Comparison of ENCODE assay signal across 21 cellular contexts in the genomic region with DNA sequence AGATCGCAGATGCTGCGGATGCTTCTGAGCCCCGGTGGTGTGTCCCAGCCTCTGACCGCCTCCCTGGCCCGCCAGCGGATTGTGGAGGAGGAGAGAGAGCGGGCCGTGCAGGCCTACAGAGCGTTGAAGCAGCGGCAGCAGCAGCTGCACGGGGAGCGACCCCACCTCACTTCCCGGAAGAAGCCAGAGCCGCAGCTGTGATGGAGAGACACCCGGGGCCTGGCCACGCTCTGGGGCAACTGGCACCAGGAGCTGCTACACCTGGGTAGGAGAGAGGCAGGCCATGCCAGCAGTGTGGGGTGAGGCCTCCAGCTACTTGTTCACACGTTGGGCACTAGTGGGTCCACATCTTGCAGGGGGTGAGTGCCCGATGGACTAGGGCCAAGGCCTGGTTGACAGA. TPM values are rescaled to one million over a fixed set of nuclear protein-coding genes. Genes with fewer than 3 reads are reported as not detected.
DNase-seq lines count a peak whose midpoint lies in the region; ATAC-seq, FAIRE-seq and TF ChIP-seq lines count a peak whose summit lies in the region.
"Had no signal": no experiment of that assay in that cellular context is flagged by ENCODE, and none has a peak within 500 bp of the region (broad histone marks: within the 10 kb centered on the region; RNA-seq: fewer than 3 reads in every experiment).

No MANE protein-coding gene starts in this region.

- 93% methylated on average over 15 of the region's 18 CpGs for WGBS in HepG2 (ENCODE audit: low lambda C conversion rate)

- CTCF ChIA-PET in activated CD4-positive, alpha-beta T cell treated with anti-CD3 and anti-CD28 coated beads, Interleukin-2, amount 10 ng/mL, durations not matched to agents 7 days and 5 days (lab: Charles Lee), result interaction anchor here (1.2 kb wide), 1 partner anchor 10 kb away, joined by 4 read pairs; no protein-coding TSS in a partner anchor
- CTCF ChIA-PET in RWPE1 (lab: Yijun Ruan, JAX), result no interaction called here
- CTCF ChIA-PET in HepG2 (lab: Yijun Ruan, JAX; ENCODE audit: low intra/inter-chr PET ratio, low total read pairs), result no interaction called here

- no peak for ATAC-seq in HepG2
- ATAC-seq in GM21360 (IDR thresholded peaks at IDR 0.05; ENCODE audit: unreplicated experiment), result no peak

- H3K4me3 Mint-ChIP-seq in activated CD4-positive, alpha-beta T cell treated with anti-CD3 and anti-CD28 coated beads, Interleukin-2, amount 10 ng/mL, durations not matched to agents 24 days and 14 days, result no peak overlapping the region
- H3K4me3 Mint-ChIP-seq in activated CD4-positive, alpha-beta T cell treated with anti-CD3 and anti-CD28 coated beads, Interleukin-2, amount 10 ng/mL, durations not matched to agents 7 days and 5 days, result no peak overlapping the region
- H3K4me3 Mint-ChIP-seq: CD4-positive, alpha-beta memory T cell had no signal

- H3K27me3 Mint-ChIP-seq in activated CD4-positive, alpha-beta T cell treated with anti-CD3 and anti-CD28 coated beads, Interleukin-2, amount 10 ng/mL, durations not matched to agents 24 days and 14 days, result no peaks in the 10 kb centered on the region
- H3K27me3 Mint-ChIP-seq in activated CD4-positive, alpha-beta T cell treated with anti-CD3 and anti-CD28 coated beads, Interleukin-2, amount 10 ng/mL, durations not matched to agents 7 days and 5 days, result no peaks in the 10 kb centered on the region
- H3K27me3 Mint-ChIP-seq: CD4-positive, alpha-beta memory T cell had no signal

- no peak for TF ChIP-seq RAD21 in HepG2 (CRISPR knock-in tag; IDR thresholded peaks at IDR 0.05)

- POLR2A ChIA-PET in activated CD4-positive, alpha-beta T cell treated with anti-CD3 and anti-CD28 coated beads, Interleukin-2, amount 10 ng/mL, durations not matched to agents 7 days and 5 days (lab: Charles Lee), result no interaction called here
- POLR2A ChIA-PET in RWPE1 (lab: Yijun Ruan, JAX; ENCODE audit: low non-redundant PET), result no interaction called here
- POLR2A ChIA-PET in HepG2 (lab: Yijun Ruan, JAX), result interaction anchor here (2.1 to 3.9 kb wide), 2 partner anchors 11 to 30 kb away, joined by 8 to 26 read pairs; a partner anchor contains a TSS

- H3K4me3 ChIP-seq in BLaER1 (no peak overlapping the region), HepG2 (replicated peaks in 1 of 3; ENCODE audit: insufficient read depth in 1 of 3, low read depth in 2 of 3, low read length in 3 of 3) (no peak overlapping the region)
- H3K4me3 ChIP-seq: HAP-1 had no signal

- in situ Hi-C loops in HepG2 (cut with HindIII; ENCODE audit: extremely low pct_ligation_motif_present, low pct_unique_long_range_greater_than_20kb), result no loop called here

- intact Hi-C loops in activated CD4-positive, alpha-beta T cell treated with anti-CD3 and anti-CD28 coated beads, Interleukin-2, amount 10 ng/mL, durations not matched to agents 24 days and 14 days (cut with micrococcal nuclease), result no loop called here
- intact Hi-C loops in HepG2 (cut with micrococcal nuclease; ENCODE audit: unreplicated experiment), result no loop called here

- FAIRE-seq in HepG2 (lab: Jason Lieb, UNC), result no peak
- FAIRE-seq: D721Med, G401.6, GM12892 had no signal

- TF ChIP-seq CTCF in RWPE1 (conservative IDR thresholded peaks at IDR 0.05; ENCODE audit: low read depth) (no peak), HepG2 (CRISPR knock-in tag; IDR thresholded peaks at IDR 0.05) (no peak)

- TF ChIP-seq POLR2A in HepG2 (IDR thresholded peaks at IDR 0.05; ENCODE audit: insufficient read depth in 1 of 2, low read depth in 2 of 2, low read length in 2 of 2), result no peak

- H3K36me3 ChIP-seq in BLaER1 (peaks cover 75% of the 10 kb centered on the region), HepG2 (replicated peaks in 1 of 2; ENCODE audit: control insufficient read depth in 1 of 2, insufficient read depth in 2 of 2, low read length in 2 of 2) (peaks cover 33 to 55% of the 10 kb centered on the region in 2 experiments)

- peaks cover 40% of the 10 kb centered on the region for H3K36me3 Mint-ChIP-seq in activated CD4-positive, alpha-beta T cell treated with anti-CD3 and anti-CD28 coated beads, Interleukin-2, amount 10 ng/mL, durations not matched to agents 24 days and 14 days (ENCODE audit: low read depth)
- H3K36me3 Mint-ChIP-seq in activated CD4-positive, alpha-beta T cell treated with anti-CD3 and anti-CD28 coated beads, Interleukin-2, amount 10 ng/mL, durations not matched to agents 7 days and 5 days (ENCODE audit: low read depth), result peaks cover 31% of the 10 kb centered on the region

- TF ChIP-seq EP300 in HepG2 (IDR thresholded peaks at IDR 0.05; ENCODE audit: low read depth in 2 of 2, low read length in 2 of 2) (no peak), HepG2 (CRISPR knock-in tag; IDR thresholded peaks at IDR 0.05; ENCODE audit: borderline replicate concordance) (no peak)

- peaks cover 13% of the 10 kb centered on the region for H3K4me1 Mint-ChIP-seq in activated CD4-positive, alpha-beta T cell treated with anti-CD3 and anti-CD28 coated beads, Interleukin-2, amount 10 ng/mL, durations not matched to agents 24 days and 14 days
- peaks cover 21% of the 10 kb centered on the region for H3K4me1 Mint-ChIP-seq in activated CD4-positive, alpha-beta T cell treated with anti-CD3 and anti-CD28 coated beads, Interleukin-2, amount 10 ng/mL, durations not matched to agents 7 days and 5 days

- H3K79me2 ChIP-seq in HepG2 (ENCODE audit: insufficient read depth, low read length), result peaks cover 13% of the 10 kb centered on the region

- no peaks in the 10 kb centered on the region for H3K9me3 Mint-ChIP-seq in activated CD4-positive, alpha-beta T cell treated with anti-CD3 and anti-CD28 coated beads, Interleukin-2, amount 10 ng/mL, durations not matched to agents 24 days and 14 days
- no peaks in the 10 kb centered on the region for H3K9me3 Mint-ChIP-seq in activated CD4-positive, alpha-beta T cell treated with anti-CD3 and anti-CD28 coated beads, Interleukin-2, amount 10 ng/mL, durations not matched to agents 7 days and 5 days
- H3K9me3 Mint-ChIP-seq: CD4-positive, alpha-beta memory T cell had no signal

- H2AFZ ChIP-seq in HepG2 (ENCODE audit: low read length), result no peak overlapping the region

- BruUV-seq in HepG2 (replicated peaks; lab: Mats Ljungman, UMichigan), result no TSS peak

- H3K4me1 ChIP-seq in BLaER1 (peaks cover 85% of the 10 kb centered on the region), HepG2 (ENCODE audit: insufficient read depth, low read length) (peaks cover 18% of the 10 kb centered on the region)

- H3K27me3 ChIP-seq in BLaER1 (no peaks in the 10 kb centered on the region), HepG2 (ENCODE audit: control insufficient read depth in 1 of 2, insufficient read depth in 2 of 2, low read length in 2 of 2) (no peaks in the 10 kb centered on the region)

- H3K4me2 ChIP-seq in BLaER1, result no peak overlapping the region
- no peak overlapping the region for H3K4me2 ChIP-seq in HepG2 (ENCODE audit: low read depth, low read length)

- no peak for DNase-seq in activated CD4-positive, alpha-beta T cell treated with anti-CD3 and anti-CD28 coated beads, Interleukin-2, amount 10 ng/mL, durations not matched to agents 24 days and 14 days
- no peak for DNase-seq in activated CD4-positive, alpha-beta T cell treated with anti-CD3 and anti-CD28 coated beads, Interleukin-2, amount 10 ng/mL, durations not matched to agents 7 days and 5 days
- no peak for DNase-seq in RWPE1 (ENCODE audit: low spot score)
- DNase-seq in HepG2 (ENCODE audit: low spot score), result no peak
- no peak for DNase-seq in GF-D8 (lab: John Stamatoyannopoulos, UW)
- no peak for DNase-seq in AML-193 (lab: John Stamatoyannopoulos, UW)
- DNase-seq: 8988T, COR-L47, DMS153, DMS79 treated with DMSO at 0.1 percent for 48 hours, EL, GOT3 had no signal

- H3K9ac ChIP-seq in BLaER1, result peak overlapping the region; percentile 29; the same call in 1 of the 2 replicates
- no peak overlapping the region for H3K9ac ChIP-seq in HepG2 (ENCODE audit: insufficient read depth, low read depth, low read length)

- H3K27ac ChIP-seq in BLaER1 (peak overlapping the region; percentile 90; the same call in 1 of the 2 replicates), RWPE1 (peak overlapping the region; percentile 51), HepG2 (ENCODE audit: extremely low read length, insufficient read depth, low read length) (no peak overlapping the region)
- H3K27ac ChIP-seq: C4-2B had no signal

- H3K9me3 ChIP-seq in BLaER1, result no peaks in the 10 kb centered on the region
- no peaks in the 10 kb centered on the region for H3K9me3 ChIP-seq in HepG2 (ENCODE audit: low read length)
- H3K9me3 ChIP-seq: HAP-1 had no signal

- H4K20me1 ChIP-seq in BLaER1, result peaks cover 33% of the 10 kb centered on the region
- H4K20me1 ChIP-seq in HepG2 (ENCODE audit: insufficient read depth, low read length), result no peaks in the 10 kb centered on the region

- H3K27ac Mint-ChIP-seq in activated CD4-positive, alpha-beta T cell treated with anti-CD3 and anti-CD28 coated beads, Interleukin-2, amount 10 ng/mL, durations not matched to agents 24 days and 14 days, result peak overlapping the region; percentile 58
- no peak overlapping the region for H3K27ac Mint-ChIP-seq in activated CD4-positive, alpha-beta T cell treated with anti-CD3 and anti-CD28 coated beads, Interleukin-2, amount 10 ng/mL, durations not matched to agents 7 days and 5 days
- H3K27ac Mint-ChIP-seq: CD4-positive, alpha-beta memory T cell had no signal

RNA-seq across cellular contexts. Expression of a gene that starts 6.0 kb away (rescaled TPM):
- 54.7 and 60.2 TPM in 2 replicates for total RNA-seq in activated CD4-positive, alpha-beta T cell treated with anti-CD3 and anti-CD28 coated beads, Interleukin-2, amount 10 ng/mL, durations not matched to agents 24 days and 14 days
- 10 to 100 TPM; 30.2 to 33.8 TPM for total RNA-seq in activated CD4-positive, alpha-beta T cell treated with anti-CD3 and anti-CD28 coated beads, Interleukin-2, amount 10 ng/mL, durations not matched to agents 7 days and 5 days
- total RNA-seq in HepG2 (2016; rRNA removed; fragmentation: Illumina TruSeq; extraction: Trizol), result 34.4 and 39.1 TPM in 2 replicates
- 10.7 and 10.8 TPM in 2 replicates for total RNA-seq in HepG2 (2016; cell fraction: cytosol; rRNA removed; fragmentation: Illumina TruSeq; extraction: Trizol; ENCODE audit: low read depth)
- total RNA-seq in HepG2 (2016; cell fraction: insoluble cytoplasmic fraction; rRNA removed; fragmentation: Illumina TruSeq; extraction: Trizol), result 31.3 and 40.3 TPM in 2 replicates
- 16.9 and 19.0 TPM in 2 replicates for total RNA-seq in HepG2 (2016; cell fraction: membrane; rRNA removed; fragmentation: Illumina TruSeq; extraction: Trizol)
- 20.9 and 21.8 TPM in 2 replicates for total RNA-seq in HepG2 (2016; cell fraction: nucleus; rRNA removed; fragmentation: Illumina TruSeq; extraction: Trizol)
- 14.6 and 14.7 TPM in 2 replicates for polyA plus RNA-seq in HepG2 (2011; rRNA removed)
- 10.9 and 12.3 TPM in 2 replicates for polyA plus RNA-seq in HepG2 (2011; cell fraction: cytosol; rRNA removed)
- 18.8 and 20.1 TPM in 2 replicates for polyA plus RNA-seq in HepG2 (2011; cell fraction: nucleus; rRNA removed)
- polyA plus RNA-seq in HepG2 (2012), result 15.7 and 20.6 TPM in 2 replicates
- 6.0 and 6.1 TPM in 2 replicates for polyA plus RNA-seq in HepG2 (2016; cell fraction: cytosol; fragmentation: Illumina TruSeq; extraction: Trizol; ENCODE audit: low read depth)
- 43.6 and 43.8 TPM in 2 replicates for polyA plus RNA-seq in HepG2 (2016; cell fraction: insoluble cytoplasmic fraction; fragmentation: Illumina TruSeq; extraction: Trizol; ENCODE audit: low read depth)
- 11.4 and 11.7 TPM in 2 replicates for polyA plus RNA-seq in HepG2 (2016; cell fraction: membrane; fragmentation: Illumina TruSeq; extraction: Trizol; ENCODE audit: low read depth)
- polyA plus RNA-seq in HepG2 (2016; cell fraction: nucleus; fragmentation: Illumina TruSeq; extraction: Trizol; ENCODE audit: insufficient read depth, low read depth), result 75.0 and 87.7 TPM in 2 replicates
- polyA minus RNA-seq in HepG2 (2011; rRNA and poly(A)+ RNA removed; ENCODE audit: low replicate concordance), result 4.1 and 5.1 TPM in 2 replicates
- polyA minus RNA-seq in HepG2 (2011; cell fraction: cytosol; rRNA and poly(A)+ RNA removed), result 5.1 and 5.5 TPM in 2 replicates
- polyA minus RNA-seq in HepG2 (2011; cell fraction: nucleus; rRNA and poly(A)+ RNA removed), result 7.0 and 8.8 TPM in 2 replicates

RNA-seq across cellular contexts. Expression of a gene that starts 6.1 kb away (rescaled TPM):
- total RNA-seq in activated CD4-positive, alpha-beta T cell treated with anti-CD3 and anti-CD28 coated beads, Interleukin-2, amount 10 ng/mL, durations not matched to agents 24 days and 14 days, result 52.8 and 57.8 TPM in 2 replicates
- total RNA-seq in activated CD4-positive, alpha-beta T cell treated with anti-CD3 and anti-CD28 coated beads, Interleukin-2, amount 10 ng/mL, durations not matched to agents 7 days and 5 days, result 10 to 100 TPM; 43.6 to 49.9 TPM
- 34.9 and 37.5 TPM in 2 replicates for total RNA-seq in HepG2 (2016; rRNA removed; fragmentation: Illumina TruSeq; extraction: Trizol)
- total RNA-seq in HepG2 (2016; cell fraction: cytosol; rRNA removed; fragmentation: Illumina TruSeq; extraction: Trizol; ENCODE audit: low read depth), result 18.3 and 27.5 TPM in 2 replicates
- 34.8 and 36.8 TPM in 2 replicates for total RNA-seq in HepG2 (2016; cell fraction: insoluble cytoplasmic fraction; rRNA removed; fragmentation: Illumina TruSeq; extraction: Trizol)
- 37.8 and 42.1 TPM in 2 replicates for total RNA-seq in HepG2 (2016; cell fraction: membrane; rRNA removed; fragmentation: Illumina TruSeq; extraction: Trizol)
- total RNA-seq in HepG2 (2016; cell fraction: nucleus; rRNA removed; fragmentation: Illumina TruSeq; extraction: Trizol), result 25.0 and 26.4 TPM in 2 replicates
- 27.1 and 40.3 TPM in 2 replicates for polyA plus RNA-seq in HepG2 (2011; rRNA removed)
- 26.2 and 44.6 TPM in 2 replicates for polyA plus RNA-seq in HepG2 (2011; cell fraction: cytosol; rRNA removed)
- polyA plus RNA-seq in HepG2 (2011; cell fraction: nucleus; rRNA removed), result 114 and 127 TPM in 2 replicates
- 19.0 and 25.6 TPM in 2 replicates for polyA plus RNA-seq in HepG2 (2012)
- 14.5 and 20.0 TPM in 2 replicates for polyA plus RNA-seq in HepG2 (2016; cell fraction: cytosol; fragmentation: Illumina TruSeq; extraction: Trizol; ENCODE audit: low read depth)
- polyA plus RNA-seq in HepG2 (2016; cell fraction: insoluble cytoplasmic fraction; fragmentation: Illumina TruSeq; extraction: Trizol; ENCODE audit: low read depth), result 24.5 and 26.4 TPM in 2 replicates
- 21.9 and 27.2 TPM in 2 replicates for polyA plus RNA-seq in HepG2 (2016; cell fraction: membrane; fragmentation: Illumina TruSeq; extraction: Trizol; ENCODE audit: low read depth)
- polyA plus RNA-seq in HepG2 (2016; cell fraction: nucleus; fragmentation: Illumina TruSeq; extraction: Trizol; ENCODE audit: insufficient read depth, low read depth), result 40.3 and 44.2 TPM in 2 replicates
- 10.9 and 18.2 TPM in 2 replicates for polyA minus RNA-seq in HepG2 (2011; rRNA and poly(A)+ RNA removed; ENCODE audit: low replicate concordance)
- 5.9 and 9.5 TPM in 2 replicates for polyA minus RNA-seq in HepG2 (2011; cell fraction: cytosol; rRNA and poly(A)+ RNA removed)
- 11.2 and 15.5 TPM in 2 replicates for polyA minus RNA-seq in HepG2 (2011; cell fraction: nucleus; rRNA and poly(A)+ RNA removed)

RNA-seq across cellular contexts. Expression of a gene that starts 11.1 kb away (rescaled TPM):
- total RNA-seq in activated CD4-positive, alpha-beta T cell treated with anti-CD3 and anti-CD28 coated beads, Interleukin-2, amount 10 ng/mL, durations not matched to agents 24 days and 14 days, result 34.9 and 37.6 TPM in 2 replicates
- total RNA-seq in activated CD4-positive, alpha-beta T cell treated with anti-CD3 and anti-CD28 coated beads, Interleukin-2, amount 10 ng/mL, durations not matched to agents 7 days and 5 days, result 10 to 100 TPM; 35.4 to 42.1 TPM
- 18.8 and 20.8 TPM in 2 replicates for total RNA-seq in HepG2 (2016; rRNA removed; fragmentation: Illumina TruSeq; extraction: Trizol)
- total RNA-seq in HepG2 (2016; cell fraction: cytosol; rRNA removed; fragmentation: Illumina TruSeq; extraction: Trizol; ENCODE audit: low read depth), result 17.5 and 20.2 TPM in 2 replicates
- total RNA-seq in HepG2 (2016; cell fraction: insoluble cytoplasmic fraction; rRNA removed; fragmentation: Illumina TruSeq; extraction: Trizol), result 21.5 and 21.9 TPM in 2 replicates
- total RNA-seq in HepG2 (2016; cell fraction: membrane; rRNA removed; fragmentation: Illumina TruSeq; extraction: Trizol), result 24.3 and 26.3 TPM in 2 replicates
- 10.5 and 14.3 TPM in 2 replicates for total RNA-seq in HepG2 (2016; cell fraction: nucleus; rRNA removed; fragmentation: Illumina TruSeq; extraction: Trizol)
- 30.8 and 32.1 TPM in 2 replicates for polyA plus RNA-seq in HepG2 (2011; rRNA removed)
- polyA plus RNA-seq in HepG2 (2011; cell fraction: cytosol; rRNA removed), result 30.7 and 36.8 TPM in 2 replicates
- 21.1 and 26.0 TPM in 2 replicates for polyA plus RNA-seq in HepG2 (2011; cell fraction: nucleus; rRNA removed)
- 16.3 and 19.8 TPM in 2 replicates for polyA plus RNA-seq in HepG2 (2012)
- polyA plus RNA-seq in HepG2 (2016; cell fraction: cytosol; fragmentation: Illumina TruSeq; extraction: Trizol; ENCODE audit: low read depth), result 22.8 and 26.9 TPM in 2 replicates
- polyA plus RNA-seq in HepG2 (2016; cell fraction: insoluble cytoplasmic fraction; fragmentation: Illumina TruSeq; extraction: Trizol; ENCODE audit: low read depth), result 25.4 and 25.5 TPM in 2 replicates
- 24.7 and 30.0 TPM in 2 replicates for polyA plus RNA-seq in HepG2 (2016; cell fraction: membrane; fragmentation: Illumina TruSeq; extraction: Trizol; ENCODE audit: low read depth)
- polyA plus RNA-seq in HepG2 (2016; cell fraction: nucleus; fragmentation: Illumina TruSeq; extraction: Trizol; ENCODE audit: insufficient read depth, low read depth), result 41.6 and 53.5 TPM in 2 replicates
- 17.2 and 24.1 TPM in 2 replicates for polyA minus RNA-seq in HepG2 (2011; rRNA and poly(A)+ RNA removed; ENCODE audit: low replicate concordance)
- polyA minus RNA-seq in HepG2 (2011; cell fraction: cytosol; rRNA and poly(A)+ RNA removed), result 4.7 and 5.4 TPM in 2 replicates
- 10.7 and 14.5 TPM in 2 replicates for polyA minus RNA-seq in HepG2 (2011; cell fraction: nucleus; rRNA and poly(A)+ RNA removed)

RNA-seq across cellular contexts. Expression of a gene that starts 11.3 kb away (rescaled TPM):
- total RNA-seq in activated CD4-positive, alpha-beta T cell treated with anti-CD3 and anti-CD28 coated beads, Interleukin-2, amount 10 ng/mL, durations not matched to agents 24 days and 14 days, result 136 and 137 TPM in 2 replicates
- 100 to 1,000 TPM; 121 to 128 TPM for total RNA-seq in activated CD4-positive, alpha-beta T cell treated with anti-CD3 and anti-CD28 coated beads, Interleukin-2, amount 10 ng/mL, durations not matched to agents 7 days and 5 days
- total RNA-seq in HepG2 (2016; rRNA removed; fragmentation: Illumina TruSeq; extraction: Trizol), result 54.1 and 73.3 TPM in 2 replicates
- total RNA-seq in HepG2 (2016; cell fraction: cytosol; rRNA removed; fragmentation: Illumina TruSeq; extraction: Trizol; ENCODE audit: low read depth), result 23.7 and 25.3 TPM in 2 replicates
- 46.3 and 75.5 TPM in 2 replicates for total RNA-seq in HepG2 (2016; cell fraction: insoluble cytoplasmic fraction; rRNA removed; fragmentation: Illumina TruSeq; extraction: Trizol)
- 26.2 and 27.2 TPM in 2 replicates for total RNA-seq in HepG2 (2016; cell fraction: membrane; rRNA removed; fragmentation: Illumina TruSeq; extraction: Trizol)
- 61.6 and 70.3 TPM in 2 replicates for total RNA-seq in HepG2 (2016; cell fraction: nucleus; rRNA removed; fragmentation: Illumina TruSeq; extraction: Trizol)
- 78.1 and 85.3 TPM in 2 replicates for polyA plus RNA-seq in HepG2 (2011; rRNA removed)
- polyA plus RNA-seq in HepG2 (2011; cell fraction: cytosol; rRNA removed), result 23.0 and 37.1 TPM in 2 replicates
- 599 and 842 TPM in 2 replicates for polyA plus RNA-seq in HepG2 (2011; cell fraction: nucleus; rRNA removed)
- polyA plus RNA-seq in HepG2 (2012), result 50.3 and 58.5 TPM in 2 replicates
- polyA plus RNA-seq in HepG2 (2016; cell fraction: cytosol; fragmentation: Illumina TruSeq; extraction: Trizol; ENCODE audit: low read depth), result 10.3 and 14.6 TPM in 2 replicates
- 49.0 and 65.5 TPM in 2 replicates for polyA plus RNA-seq in HepG2 (2016; cell fraction: insoluble cytoplasmic fraction; fragmentation: Illumina TruSeq; extraction: Trizol; ENCODE audit: low read depth)
- 20.0 and 26.0 TPM in 2 replicates for polyA plus RNA-seq in HepG2 (2016; cell fraction: membrane; fragmentation: Illumina TruSeq; extraction: Trizol; ENCODE audit: low read depth)
- polyA plus RNA-seq in HepG2 (2016; cell fraction: nucleus; fragmentation: Illumina TruSeq; extraction: Trizol; ENCODE audit: insufficient read depth, low read depth), result 239 and 240 TPM in 2 replicates
- polyA minus RNA-seq in HepG2 (2011; rRNA and poly(A)+ RNA removed; ENCODE audit: low replicate concordance), result 124 and 132 TPM in 2 replicates
- polyA minus RNA-seq in HepG2 (2011; cell fraction: cytosol; rRNA and poly(A)+ RNA removed), result 22.8 and 27.9 TPM in 2 replicates
- polyA minus RNA-seq in HepG2 (2011; cell fraction: nucleus; rRNA and poly(A)+ RNA removed), result 76.9 and 79.1 TPM in 2 replicates

RNA-seq across cellular contexts. Expression of a gene that starts 16.2 kb away (rescaled TPM):
- total RNA-seq in activated CD4-positive, alpha-beta T cell treated with anti-CD3 and anti-CD28 coated beads, Interleukin-2, amount 10 ng/mL, durations not matched to agents 24 days and 14 days, result 3.7 and 5.7 TPM in 2 replicates
- total RNA-seq in activated CD4-positive, alpha-beta T cell treated with anti-CD3 and anti-CD28 coated beads, Interleukin-2, amount 10 ng/mL, durations not matched to agents 7 days and 5 days, result 10 to 100 TPM; 19.8 to 24.7 TPM
- total RNA-seq in HepG2 (2016; rRNA removed; fragmentation: Illumina TruSeq; extraction: Trizol), result 1.0 and 1.4 TPM in 2 replicates
- total RNA-seq in HepG2 (2016; cell fraction: cytosol; rRNA removed; fragmentation: Illumina TruSeq; extraction: Trizol; ENCODE audit: low read depth), result 0.44 and 1.4 TPM in 2 replicates
- 0.83 and 1.7 TPM in 2 replicates for total RNA-seq in HepG2 (2016; cell fraction: insoluble cytoplasmic fraction; rRNA removed; fragmentation: Illumina TruSeq; extraction: Trizol)
- 1.2 and 1.4 TPM in 2 replicates for total RNA-seq in HepG2 (2016; cell fraction: membrane; rRNA removed; fragmentation: Illumina TruSeq; extraction: Trizol)
- total RNA-seq in HepG2 (2016; cell fraction: nucleus; rRNA removed; fragmentation: Illumina TruSeq; extraction: Trizol), result 1.0 TPM in 1 of 2 replicates, not detected in the other
- 4.9 and 6.7 TPM in 2 replicates for polyA plus RNA-seq in HepG2 (2011; rRNA removed)
- polyA plus RNA-seq in HepG2 (2011; cell fraction: cytosol; rRNA removed), result 4.9 and 5.2 TPM in 2 replicates
- polyA plus RNA-seq in HepG2 (2011; cell fraction: nucleus; rRNA removed), result 1.3 and 2.0 TPM in 2 replicates
- polyA plus RNA-seq in HepG2 (2012), result 1.8 and 3.1 TPM in 2 replicates
- 1.1 and 1.3 TPM in 2 replicates for polyA plus RNA-seq in HepG2 (2016; cell fraction: cytosol; fragmentation: Illumina TruSeq; extraction: Trizol; ENCODE audit: low read depth)
- polyA plus RNA-seq in HepG2 (2016; cell fraction: insoluble cytoplasmic fraction; fragmentation: Illumina TruSeq; extraction: Trizol; ENCODE audit: low read depth), result 1.9 and 2.0 TPM in 2 replicates
- 1.1 TPM in 2 replicates for polyA plus RNA-seq in HepG2 (2016; cell fraction: membrane; fragmentation: Illumina TruSeq; extraction: Trizol; ENCODE audit: low read depth)
- polyA plus RNA-seq in HepG2 (2016; cell fraction: nucleus; fragmentation: Illumina TruSeq; extraction: Trizol; ENCODE audit: insufficient read depth, low read depth), result 0.57 and 1.6 TPM in 2 replicates
- polyA minus RNA-seq in HepG2 (2011; rRNA and poly(A)+ RNA removed; ENCODE audit: low replicate concordance), result 0.56 and 4.7 TPM in 2 replicates
- polyA minus RNA-seq in HepG2 (2011; cell fraction: cytosol; rRNA and poly(A)+ RNA removed), result 0.79 TPM in 1 of 2 replicates, not detected in the other
- 0.26 TPM in 1 of 2 replicates, not detected in the other for polyA minus RNA-seq in HepG2 (2011; cell fraction: nucleus; rRNA and poly(A)+ RNA removed)
- total RNA-seq: HT-29 had no signal
